In genomic region chr5:180324633-180324955, GRCh38 we compare ENCODE assay signal across 13 cellular contexts. TPM values are rescaled to one million over a fixed set of nuclear protein-coding genes. Genes with fewer than 3 reads are reported as not detected.
DNase-seq lines count a peak whose midpoint lies in the region; ATAC-seq and TF ChIP-seq lines count a peak whose summit lies in the region.
"Had no signal": no experiment of that assay in that cellular context is flagged by ENCODE, and none has a peak within 500 bp of the region (broad histone marks: within the 10 kb centered on the region; RNA-seq: fewer than 3 reads in every experiment).

No MANE protein-coding gene starts in this region.

- H3K27ac ChIP-seq in SJCRH30 (no peak overlapping the region), endodermal cell (ENCODE audit: low read depth, low read length) (peak overlapping the region; percentile 57)

- H3K9me3 ChIP-seq in SJCRH30 (replicated peaks) (no peaks in the 10 kb centered on the region), endodermal cell (ENCODE audit: control insufficient read depth, low read length) (no peaks in the 10 kb centered on the region)

- no peaks in the 10 kb centered on the region for H3K27me3 Mint-ChIP-seq in endodermal cell (ENCODE audit: insufficient read depth)
- H3K27me3 Mint-ChIP-seq in neural crest cell (ENCODE audit: low read depth), result no peaks in the 10 kb centered on the region
- peaks cover 3% of the 10 kb centered on the region for H3K27me3 Mint-ChIP-seq in glutamatergic neuron (ENCODE audit: unreplicated experiment)

- H3K4me3 Mint-ChIP-seq in endodermal cell, result no peak overlapping the region
- no peak overlapping the region for H3K4me3 Mint-ChIP-seq in neural crest cell
- H3K4me3 Mint-ChIP-seq in glutamatergic neuron (ENCODE audit: unreplicated experiment), result no peak overlapping the region
- H3K4me3 Mint-ChIP-seq: CD4-positive, CD25-positive, alpha-beta regulatory T cell had no signal

- H3K4me3 ChIP-seq in SJCRH30, result no peak overlapping the region
- no peak overlapping the region for H3K4me3 ChIP-seq in endodermal cell (ENCODE audit: low read length)

- no peak for TF ChIP-seq CTCF in endodermal cell (conservative IDR thresholded peaks at IDR 0.05)
- TF ChIP-seq CTCF in neural crest cell (conservative IDR thresholded peaks at IDR 0.05), result no peak
- TF ChIP-seq CTCF in glutamatergic neuron (IDR thresholded peaks at IDR 0.05; ENCODE audit: partially characterized antibody, unreplicated experiment), result no peak

- DNase-seq in Ammon's horn (ENCODE audit: low spot score) (peak; percentile 37), SJCRH30 (peak; percentile 37 to 52), endodermal cell (no peak), neural crest cell (ENCODE audit: low read depth, low spot score) (no peak), NCI-H345 (lab: John Stamatoyannopoulos, UW) (no peak), glutamatergic neuron (no peak)
- DNase-seq: AML-193; CD4-positive, CD25-positive, alpha-beta regulatory T cell; NCI-H187; NCI-H446; NCI-H69; OCI-M1 had no signal

- H3K4me1 Mint-ChIP-seq in endodermal cell, result peaks cover 2% of the 10 kb centered on the region
- peaks cover 18% of the 10 kb centered on the region for H3K4me1 Mint-ChIP-seq in neural crest cell
- peaks cover 11% of the 10 kb centered on the region for H3K4me1 Mint-ChIP-seq in glutamatergic neuron (ENCODE audit: low read depth, unreplicated experiment)

- H3K36me3 ChIP-seq in SJCRH30 (no peaks in the 10 kb centered on the region), endodermal cell (ENCODE audit: control insufficient read depth, insufficient read depth, low read length) (peaks cover 70% of the 10 kb centered on the region)

- H3K27ac Mint-ChIP-seq in endodermal cell (no peak overlapping the region), neural crest cell (ENCODE audit: unreplicated experiment) (peak overlapping the region; percentile 50), glutamatergic neuron (ENCODE audit: unreplicated experiment) (no peak overlapping the region)
- H3K27ac Mint-ChIP-seq: CD4-positive, CD25-positive, alpha-beta regulatory T cell had no signal

- H3K27me3 ChIP-seq in SJCRH30 (no peaks in the 10 kb centered on the region), endodermal cell (ENCODE audit: control insufficient read depth, insufficient read depth, low read length, poor library complexity, severe bottlenecking) (no peaks in the 10 kb centered on the region)

- no peak for ATAC-seq in HG03025 (IDR thresholded peaks at IDR 0.05; ENCODE audit: low FRiP score, unreplicated experiment)

- H3K4me1 ChIP-seq in SJCRH30 (peaks cover 2% of the 10 kb centered on the region; the same call in 1 of the 2 replicates), endodermal cell (ENCODE audit: control insufficient read depth, insufficient read depth, low read length) (no peaks in the 10 kb centered on the region)

- H3K9me3 Mint-ChIP-seq in endodermal cell, result no peaks in the 10 kb centered on the region
- no peaks in the 10 kb centered on the region for H3K9me3 Mint-ChIP-seq in neural crest cell
- no peaks in the 10 kb centered on the region for H3K9me3 Mint-ChIP-seq in glutamatergic neuron (ENCODE audit: unreplicated experiment)
- H3K9me3 Mint-ChIP-seq: CD4-positive, CD25-positive, alpha-beta regulatory T cell had no signal

- WGBS in endodermal cell (ENCODE audit: insufficient coverage in 1 of 2, insufficient read length in 1 of 2), 2 experiments, result 94 to 100% methylated on average over 4 to 8 of the region's 8 CpGs

- H3K36me3 Mint-ChIP-seq in endodermal cell (ENCODE audit: low read depth) (peaks cover 38% of the 10 kb centered on the region), neural crest cell (ENCODE audit: low read depth) (no peaks in the 10 kb centered on the region), glutamatergic neuron (ENCODE audit: unreplicated experiment) (peaks cover 1% of the 10 kb centered on the region)
- H3K36me3 Mint-ChIP-seq: CD4-positive, CD25-positive, alpha-beta regulatory T cell had no signal

- H3K9ac ChIP-seq in endodermal cell (ENCODE audit: extremely low read depth, low read length, poor library complexity, severe bottlenecking), result no peak overlapping the region

RNA-seq across cellular contexts. Expression of gene GFPT2, which starts 28.5 kb away (rescaled TPM):
- 0.47 and 1.1 TPM in 2 replicates for total RNA-seq in SJCRH30 (2014; rRNA removed; shearing (Covaris generic))
- total RNA-seq in endodermal cell, result 10 to 100 TPM; 19.5 to 37.3 TPM
- 26.7 TPM for polyA plus RNA-seq in endodermal cell (2013, experiment 1 of 2)
- polyA plus RNA-seq in endodermal cell (2013, experiment 2 of 2), result 23.6 TPM
- total RNA-seq in neural crest cell, result 11.1 and 12.5 TPM in 2 replicates
- 11.6 TPM for total RNA-seq in glutamatergic neuron (ENCODE audit: unreplicated experiment)
- total RNA-seq: CD4-positive, CD25-positive, alpha-beta regulatory T cell had no signal

RNA-seq across cellular contexts. Expression of gene MAPK9, which starts 32.7 kb away (rescaled TPM):
- 44.5 and 46.6 TPM in 2 replicates for total RNA-seq in SJCRH30 (2014; rRNA removed; shearing (Covaris generic))
- total RNA-seq in endodermal cell (10 to 100 TPM; 45.6 to 51.8 TPM), neural crest cell (36.1 and 36.8 TPM in 2 replicates), glutamatergic neuron (ENCODE audit: unreplicated experiment) (47.4 TPM)
- 27.7 TPM for polyA plus RNA-seq in endodermal cell (2013, experiment 1 of 2)
- 26.4 TPM for polyA plus RNA-seq in endodermal cell (2013, experiment 2 of 2)

Comparison
In these comparisons a context has a peak if more than half of its experiments do, and no peak if none do; other contexts are left out.
1. DNase-seq: peak in Ammon's horn (single experiment) and SJCRH30 (2 of 2); none in endodermal cell (single experiment), neural crest cell (single experiment), NCI-H345 (single experiment) and glutamatergic neuron (single experiment).